In the genomic region with DNA sequence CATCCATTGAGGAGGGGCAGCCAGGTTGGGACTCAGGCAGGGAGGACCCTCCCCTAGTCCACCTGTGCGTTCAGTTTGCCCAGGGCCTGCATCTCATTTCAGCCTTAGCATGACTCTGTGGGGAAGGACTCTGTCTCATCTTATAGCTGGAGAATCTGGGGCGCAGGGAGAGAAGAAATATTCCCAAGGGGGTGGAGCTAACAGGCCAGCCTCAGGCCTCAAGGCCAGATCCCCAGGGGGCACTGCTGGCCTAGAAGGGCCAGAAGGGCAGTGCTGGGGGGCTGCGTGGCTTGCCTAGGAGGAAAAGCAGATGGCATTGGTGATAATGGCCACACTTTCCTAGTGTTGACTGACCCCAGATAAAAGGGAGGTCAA, we compare ENCODE assay signal across 9 cellular contexts. TPM values are rescaled to one million over a fixed set of nuclear protein-coding genes. Genes with fewer than 3 reads are reported as not detected.
DNase-seq lines count a peak whose midpoint lies in the region; ATAC-seq and TF ChIP-seq lines count a peak whose summit lies in the region.
"Had no signal": no experiment of that assay in that cellular context is flagged by ENCODE, and none has a peak within 500 bp of the region (broad histone marks: within the 10 kb centered on the region; RNA-seq: fewer than 3 reads in every experiment).

No MANE protein-coding gene starts in this region.

- H3K9me3 ChIP-seq in colonic mucosa, result no peaks in the 10 kb centered on the region
- no peaks in the 10 kb centered on the region for H3K9me3 ChIP-seq in muscle layer of colon (ENCODE audit: low read length)
- H3K9me3 ChIP-seq in uterus, result no peaks in the 10 kb centered on the region

- no peak for ATAC-seq in activated naive CD8-positive, alpha-beta T cell treated with anti-CD3 and anti-CD28 coated beads, Interleukin-2, amount 50 U/mL, for 24 hours

- H3K4me3 ChIP-seq in colonic mucosa, result no peak overlapping the region
- H3K4me3 ChIP-seq in muscle layer of colon (ENCODE audit: low read depth in 1 of 2, low read length in 2 of 2), result peak overlapping the region in 1 of 2 donors; percentile 43
- H3K4me3 ChIP-seq in uterus, result peak overlapping the region in 1 of 2 donors; percentile 27

- H3K36me3 Mint-ChIP-seq in activated naive CD8-positive, alpha-beta T cell, result no peaks in the 10 kb centered on the region
- H3K36me3 Mint-ChIP-seq in activated naive CD8-positive, alpha-beta T cell treated with anti-CD3 and anti-CD28 coated beads, Interleukin-2, amount 50 U/mL, for 24 hours (ENCODE audit: low read depth), result no peaks in the 10 kb centered on the region

- peaks cover 3% of the 10 kb centered on the region for H3K27me3 Mint-ChIP-seq in activated naive CD8-positive, alpha-beta T cell
- H3K27me3 Mint-ChIP-seq in activated naive CD8-positive, alpha-beta T cell treated with anti-CD3 and anti-CD28 coated beads, Interleukin-2, amount 50 U/mL, for 24 hours, result peaks cover 12% of the 10 kb centered on the region

- no peak overlapping the region for H3K27ac Mint-ChIP-seq in activated naive CD8-positive, alpha-beta T cell
- no peak overlapping the region for H3K27ac Mint-ChIP-seq in activated naive CD8-positive, alpha-beta T cell treated with anti-CD3 and anti-CD28 coated beads, Interleukin-2, amount 50 U/mL, for 24 hours

- TF ChIP-seq POLR2A in uterus (IDR thresholded peaks at IDR 0.05), result no peak

- H3K9me3 Mint-ChIP-seq in activated naive CD8-positive, alpha-beta T cell (ENCODE audit: low read depth), result no peaks in the 10 kb centered on the region
- no peaks in the 10 kb centered on the region for H3K9me3 Mint-ChIP-seq in activated naive CD8-positive, alpha-beta T cell treated with anti-CD3 and anti-CD28 coated beads, Interleukin-2, amount 50 U/mL, for 24 hours

- TF ChIP-seq CTCF in colonic mucosa (IDR thresholded peaks at IDR 0.05) (no peak), uterus (IDR thresholded peaks at IDR 0.05) (no peak)

- H3K4me3 Mint-ChIP-seq in activated naive CD8-positive, alpha-beta T cell, result peak overlapping the region; percentile 72
- H3K4me3 Mint-ChIP-seq in activated naive CD8-positive, alpha-beta T cell treated with anti-CD3 and anti-CD28 coated beads, Interleukin-2, amount 50 U/mL, for 24 hours, result no peak overlapping the region

- no peaks in the 10 kb centered on the region for H3K27me3 ChIP-seq in colonic mucosa
- H3K27me3 ChIP-seq in muscle layer of colon (ENCODE audit: control insufficient read depth in 1 of 2, insufficient read depth in 2 of 2, low read length in 2 of 2), result no peaks in the 10 kb centered on the region
- no peaks in the 10 kb centered on the region for H3K27me3 ChIP-seq in uterus

- no peak for DNase-seq in activated naive CD8-positive, alpha-beta T cell treated with anti-CD3 and anti-CD28 coated beads, Interleukin-2, amount 50 U/mL, for 24 hours
- DNase-seq in colonic mucosa (no peak), uterus (no peak), OCI-M2 (lab: John Stamatoyannopoulos, UW; ENCODE audit: unreplicated experiment) (no peak), NCI-H510A treated with DMSO at 0.1 percent for 48 hours (lab: John Stamatoyannopoulos, UW) (no peak), NCI-H2029 treated with DMSO at 0.1 percent for 48 hours (lab: John Stamatoyannopoulos, UW) (no peak)

- H3K36me3 ChIP-seq in colonic mucosa, result peaks cover 6% of the 10 kb centered on the region
- peaks cover 90% of the 10 kb centered on the region for H3K36me3 ChIP-seq in muscle layer of colon (ENCODE audit: insufficient read depth, low read length)
- no peaks in the 10 kb centered on the region for H3K36me3 ChIP-seq in uterus

- intact Hi-C loops in colonic mucosa (cut with DNase I), result no loop called here
- intact Hi-C loops in uterus (cut with DNase I; ENCODE audit: low total_unique reads), result loop anchor here (5.0 kb wide), 1 partner anchor 51 kb away; no protein-coding TSS in a partner anchor

- H3K27ac ChIP-seq in colonic mucosa (peak overlapping the region; percentile 53), muscle layer of colon (ENCODE audit: low read depth, low read length) (peak overlapping the region; percentile 88), uterus (peak overlapping the region; percentile 97 to 99)
- H3K27ac ChIP-seq: VCaP had no signal

- H3K9ac ChIP-seq in colonic mucosa (ENCODE audit: low read depth in 2 of 2, low read length in 2 of 2) (peak overlapping the region in 1 of 2 donors; percentile 68), muscle layer of colon (ENCODE audit: low read length) (peak overlapping the region; percentile 35)

- H3K4me1 ChIP-seq in colonic mucosa, result peaks cover 12% of the 10 kb centered on the region
- H3K4me1 ChIP-seq in muscle layer of colon (ENCODE audit: insufficient read depth, low read length), result peaks cover 90% of the 10 kb centered on the region
- peaks cover 8 to 65% of the 10 kb centered on the region in 2 donors for H3K4me1 ChIP-seq in uterus

- peaks cover 22% of the 10 kb centered on the region for H3K4me1 Mint-ChIP-seq in activated naive CD8-positive, alpha-beta T cell (ENCODE audit: low read depth)
- H3K4me1 Mint-ChIP-seq in activated naive CD8-positive, alpha-beta T cell treated with anti-CD3 and anti-CD28 coated beads, Interleukin-2, amount 50 U/mL, for 24 hours, result peaks cover 20% of the 10 kb centered on the region

RNA-seq across cellular contexts. Expression of a gene that starts 10.9 kb away (rescaled TPM):
- total RNA-seq in colonic mucosa, result 10 to 100 TPM; 17.8 to 19.9 TPM
- 10 to 100 TPM; 49.4 to 87.5 (median 61.4) TPM for total RNA-seq in uterus
